In genomic region chr5:18968966-18969365, GRCh38 we compare ENCODE assay signal across 20 cellular contexts.
A peak's percentile ranks its signal among the peaks of the same experiment; 100 is the strongest.
DNase-seq lines count a peak whose midpoint lies in the region; TF ChIP-seq lines count a peak whose summit lies in the region.
"Had no signal": no experiment of that assay in that cellular context is flagged by ENCODE, and none has a peak within 500 bp of the region (broad histone marks: within the 10 kb centered on the region; RNA-seq: fewer than 3 reads in every experiment).

No MANE protein-coding gene starts in this region.

- H3K4me3 ChIP-seq in epithelial cell of esophagus (ENCODE audit: low read length) = no peak overlapping the region
- H3K4me3 ChIP-seq: HAP-1, K562, SJSA1 had no signal

- no peak for TF ChIP-seq CTCF in RWPE1 (conservative IDR thresholded peaks at IDR 0.05; ENCODE audit: low read depth)
- TF ChIP-seq CTCF in epithelial cell of esophagus (IDR thresholded peaks at IDR 0.05; ENCODE audit: insufficient read depth, low read depth, low read length, missing control alignments) = no peak

- H3K27ac ChIP-seq in RWPE1 (no peak overlapping the region), caudate nucleus (ENCODE audit: low read depth, low read length) (no peak overlapping the region)
- H3K27ac ChIP-seq: SJSA1 had no signal

- POLR2A ChIA-PET in RWPE1 (lab: Yijun Ruan, JAX; ENCODE audit: low non-redundant PET) = no interaction called here

- intact Hi-C loops in posterior vena cava (cut with DNase I) = loop anchor here in 1 of 2 donors (5.0 kb wide), 1 partner anchor 1258 kb away; no protein-coding TSS in a partner anchor

- DNase-seq in A172 (ENCODE audit: low spot score) (peak; percentile 72), HS-27A (ENCODE audit: low read depth) (peak; percentile 27), RWPE1 (ENCODE audit: low spot score) (peak; percentile 5), epithelial cell of esophagus (ENCODE audit: low read depth) (peak; percentile 78), NCI-H226 (no peak), posterior vena cava (ENCODE audit: low spot score) (no peak), caudate nucleus (lab: John Stamatoyannopoulos, UW) (no peak)
- DNase-seq in activated T-cell treated with anti-CD3 and anti-CD28 coated beads, Interleukin-2, amount 50 U/mL, for 48 hours = no peak
- DNase-seq: C1 segment of cervical spinal cord, DMS153, MM.1S, NCI-H1105 treated with DMSO at 0.1 percent for 48 hours, NCI-H187, NCI-H446 treated with DMSO at 0.1 percent for 48 hours, NCI-H774, RPMI8226, SW 1271 had no signal

- CTCF ChIA-PET in RWPE1 (lab: Yijun Ruan, JAX) = no interaction called here

Comparison
In these comparisons a context has a peak if more than half of its experiments do, and no peak if none do; other contexts are left out.
1. DNase-seq: peak in A172 (single experiment), HS-27A (single experiment), RWPE1 (single experiment) and epithelial cell of esophagus (single experiment); none in activated T-cell treated with anti-CD3 and anti-CD28 coated beads, Interleukin-2, amount 50 U/mL, for 48 hours (0 of 2), NCI-H226 (single experiment), posterior vena cava (single experiment) and caudate nucleus (0 of 61).